Comparison of ENCODE assay signal across 8 cellular contexts in genomic region chr7:774161-775109, GRCh38.
DNase-seq lines count a peak whose midpoint lies in the region; TF ChIP-seq lines count a peak whose summit lies in the region.

No MANE protein-coding gene starts in this region.

- TF ChIP-seq CTCF in HL-60 (IDR thresholded peaks at IDR 0.05; ENCODE audit: insufficient read depth, low read length) = peak; percentile 69

- H3K27me3 ChIP-seq in HL-60 (ENCODE audit: insufficient read depth, poor library complexity, severe bottlenecking) = no peaks in the 10 kb centered on the region

- DNase-seq in CD1c-positive myeloid dendritic cell (ENCODE audit: extremely low spot score) = peak; percentile 56
- peak in 1 of 2 experiments; percentile 34 for DNase-seq in HL-60 (ENCODE audit: low read depth in 1 of 2, low spot score in 1 of 2)
- DNase-seq in activated CD4-positive, alpha-beta T cell treated with anti-CD3 and anti-CD28 coated beads for 24 hours (ENCODE audit: low read depth in 2 of 2) = peak; percentile 58 to 61
- DNase-seq in cerebellar cortex (ENCODE audit: low spot score) = peak; percentile 76
- DNase-seq in medulla oblongata (ENCODE audit: extremely low spot score) = peak; percentile 27
- peak; percentile 56 for DNase-seq in stimulated activated CD8-positive, alpha-beta memory T cell treated with anti-CD3 and anti-CD28 coated beads, Interleukin-4, amount 100 ng/mL, for 24 hours (ENCODE audit: low read depth)
- DNase-seq in NK-92 (lab: John Stamatoyannopoulos, UW; ENCODE audit: unreplicated experiment) = no peak
- no peak for DNase-seq in kidney glomerular epithelial cell (lab: John Stamatoyannopoulos, UW)

- H3K4me3 ChIP-seq in HL-60 (replicated peaks; ENCODE audit: insufficient read depth, low read length) = no peak overlapping the region

- no peak overlapping the region for H3K27ac ChIP-seq in HL-60 (replicated peaks)

Comparison
In these comparisons a context has a peak if more than half of its experiments do, and no peak if none do; other contexts are left out.
1. DNase-seq: peak in CD1c-positive myeloid dendritic cell (single experiment), activated CD4-positive, alpha-beta T cell treated with anti-CD3 and anti-CD28 coated beads for 24 hours (2 of 2), cerebellar cortex (single experiment), medulla oblongata (single experiment) and stimulated activated CD8-positive, alpha-beta memory T cell treated with anti-CD3 and anti-CD28 coated beads, Interleukin-4, amount 100 ng/mL, for 24 hours (single experiment); none in NK-92 (single experiment) and kidney glomerular epithelial cell (single experiment).